31 cellular contexts compared by ENCODE assay signal in the genomic region with DNA sequence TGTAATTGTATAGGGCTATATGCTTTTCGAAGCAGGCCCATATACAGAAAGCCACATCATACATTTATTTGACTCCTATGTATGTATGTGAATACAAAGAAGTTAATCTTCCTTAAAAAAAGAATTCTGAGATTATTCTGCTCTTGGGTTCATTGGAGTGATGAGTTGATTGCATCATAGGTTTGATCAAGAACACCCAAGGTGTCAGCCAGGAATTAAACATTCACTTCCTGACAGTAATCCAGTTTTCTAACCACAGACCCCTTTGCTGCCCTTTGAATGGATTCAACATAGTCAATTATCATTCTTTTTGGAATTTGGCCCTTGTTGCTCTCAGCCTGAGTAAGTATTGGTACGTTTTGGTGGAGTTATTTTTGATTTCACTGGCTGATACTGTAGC.
"Had no signal": no experiment of that assay in that cellular context is flagged by ENCODE, and none has a peak within 500 bp of the region (broad histone marks: within the 10 kb centered on the region; RNA-seq: fewer than 3 reads in every experiment).

No MANE protein-coding gene starts in this region.

- H3K27me3 ChIP-seq: Peyer's patch, SJSA1 had no signal

- H3K4me3 ChIP-seq: Peyer's patch, SJSA1 had no signal

- ATAC-seq: activated CD8-positive, alpha-beta memory T cell treated with anti-CD3 and anti-CD28 coated beads, Interleukin-2, amount 10 ng/mL, durations not matched to agents 7 days and 5 days; activated naive CD8-positive, alpha-beta T cell treated with anti-CD3 and anti-CD28 coated beads, Interleukin-2, amount 50 U/mL, for 24 hours; PC-3 had no signal

- H3K36me3 ChIP-seq: Peyer's patch, SJSA1, WERI-Rb-1 had no signal

- DNase-seq: activated CD4-positive, alpha-beta memory T cell treated with anti-CD3 and anti-CD28 coated beads, Interleukin-2, amount 10 ng/mL, durations not matched to agents 7 days and 5 days; activated CD4-positive, alpha-beta T cell treated with anti-CD3 and anti-CD28 coated beads for 1 hour; activated CD4-positive, alpha-beta T cell treated with anti-CD3 and anti-CD28 coated beads for 48 hours; activated CD4-positive, CD25-positive, alpha-beta regulatory T cell; activated CD8-positive, alpha-beta memory T cell treated with anti-CD3 and anti-CD28 coated beads for 24 hours; activated CD8-positive, alpha-beta memory T cell treated with anti-CD3 and anti-CD28 coated beads, Interleukin-2, amount 10 ng/mL, durations not matched to agents 7 days and 5 days; activated CD8-positive, alpha-beta memory T cell treated with anti-CD3 and anti-CD28 coated beads, Interleukin-2, amount 50 U/mL, for 48 hours; activated effector memory CD4-positive, alpha-beta T cell treated with Interleukin-2 at 50 U/mL for 16 hours; activated naive CD4-positive, alpha-beta T cell treated with anti-CD3 and anti-CD28 coated beads, Interleukin-2, amount 10 ng/mL, durations not matched to agents 7 days and 5 days; activated naive CD8-positive, alpha-beta T cell treated with anti-CD3 and anti-CD28 coated beads, Interleukin-2, amount 50 U/mL, for 24 hours; activated T-cell treated with anti-CD3 and anti-CD28 coated beads, Interleukin-2, amount 50 U/mL, for 48 hours; anterior cingulate cortex; caudate nucleus; cerebellar nuclear complex; NCI-H1092 treated with DMSO at 0.1 percent for 48 hours; NCI-H146; NCI-H187; NCI-H2029 treated with DMSO at 0.1 percent for 48 hours; NCI-H2171 treated with DMSO at 0.1 percent for 48 hours; NCI-H2227 treated with DMSO at 0.1 percent for 48 hours; NCI-H446; NCI-H510A treated with DMSO at 0.1 percent for 48 hours; NCI-H69; NK-92 treated with Interleukin-12 subunit alpha and Interleukin-12 subunit beta, amount 100 ng/mL, for 24 hours; PC-3; Peyer's patch; RPMI8226; SHP77 treated with DMSO at 0.1 percent for 48 hours; T1000; WERI-Rb-1 had no signal

- H3K4me1 ChIP-seq: Peyer's patch, SJSA1 had no signal

- H3K27ac ChIP-seq: Peyer's patch, SJSA1, WERI-Rb-1 had no signal

- H3K9me3 ChIP-seq: Peyer's patch, SJSA1 had no signal
